1 cellular context compared by ENCODE assay signal in genomic region chr2:111618953-111619902, GRCh38.
TF ChIP-seq lines count a peak whose summit lies in the region.

No MANE protein-coding gene starts in this region.

TF ChIP-seq in K562, 482 proteins besides CTCF, POLR2A, EP300 and RAD21 (continued from another document):
- TF ChIP-seq, protein P1, sequence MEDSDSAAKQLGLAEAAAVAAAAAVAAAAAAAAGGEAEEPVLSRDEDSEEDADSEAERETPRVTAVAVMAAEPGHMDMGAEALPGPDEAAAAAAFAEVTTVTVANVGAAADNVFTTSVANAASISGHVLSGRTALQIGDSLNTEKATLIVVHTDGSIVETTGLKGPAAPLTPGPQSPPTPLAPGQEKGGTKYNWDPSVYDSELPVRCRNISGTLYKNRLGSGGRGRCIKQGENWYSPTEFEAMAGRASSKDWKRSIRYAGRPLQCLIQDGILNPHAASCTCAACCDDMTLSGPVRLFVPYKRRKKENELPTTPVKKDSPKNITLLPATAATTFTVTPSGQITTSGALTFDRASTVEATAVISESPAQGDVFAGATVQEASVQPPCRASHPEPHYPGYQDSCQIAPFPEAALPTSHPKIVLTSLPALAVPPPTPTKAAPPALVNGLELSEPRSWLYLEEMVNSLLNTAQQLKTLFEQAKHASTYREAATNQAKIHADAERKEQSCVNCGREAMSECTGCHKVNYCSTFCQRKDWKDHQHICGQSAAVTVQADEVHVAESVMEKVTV (CRISPR knock-in tag; IDR thresholded peaks at IDR 0.05), result peak; percentile 92
- TF ChIP-seq, protein P2, sequence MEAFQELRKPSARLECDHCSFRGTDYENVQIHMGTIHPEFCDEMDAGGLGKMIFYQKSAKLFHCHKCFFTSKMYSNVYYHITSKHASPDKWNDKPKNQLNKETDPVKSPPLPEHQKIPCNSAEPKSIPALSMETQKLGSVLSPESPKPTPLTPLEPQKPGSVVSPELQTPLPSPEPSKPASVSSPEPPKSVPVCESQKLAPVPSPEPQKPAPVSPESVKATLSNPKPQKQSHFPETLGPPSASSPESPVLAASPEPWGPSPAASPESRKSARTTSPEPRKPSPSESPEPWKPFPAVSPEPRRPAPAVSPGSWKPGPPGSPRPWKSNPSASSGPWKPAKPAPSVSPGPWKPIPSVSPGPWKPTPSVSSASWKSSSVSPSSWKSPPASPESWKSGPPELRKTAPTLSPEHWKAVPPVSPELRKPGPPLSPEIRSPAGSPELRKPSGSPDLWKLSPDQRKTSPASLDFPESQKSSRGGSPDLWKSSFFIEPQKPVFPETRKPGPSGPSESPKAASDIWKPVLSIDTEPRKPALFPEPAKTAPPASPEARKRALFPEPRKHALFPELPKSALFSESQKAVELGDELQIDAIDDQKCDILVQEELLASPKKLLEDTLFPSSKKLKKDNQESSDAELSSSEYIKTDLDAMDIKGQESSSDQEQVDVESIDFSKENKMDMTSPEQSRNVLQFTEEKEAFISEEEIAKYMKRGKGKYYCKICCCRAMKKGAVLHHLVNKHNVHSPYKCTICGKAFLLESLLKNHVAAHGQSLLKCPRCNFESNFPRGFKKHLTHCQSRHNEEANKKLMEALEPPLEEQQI (IDR thresholded peaks at IDR 0.05), result peak; percentile 45; the same call in 1 of the 2 replicates
- TF ChIP-seq, protein P3, sequence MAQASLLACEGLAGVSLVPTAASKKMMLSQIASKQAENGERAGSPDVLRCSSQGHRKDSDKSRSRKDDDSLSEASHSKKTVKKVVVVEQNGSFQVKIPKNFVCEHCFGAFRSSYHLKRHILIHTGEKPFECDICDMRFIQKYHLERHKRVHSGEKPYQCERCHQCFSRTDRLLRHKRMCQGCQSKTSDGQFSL (CRISPR knock-in tag; IDR thresholded peaks at IDR 0.05), result no peak
- TF ChIP-seq, protein P3 (tag; IDR thresholded peaks at IDR 0.05), result peak in 1 of 2 experiments; percentile 28; a peak in 1 of 4 replicates
- TF ChIP-seq NEUROD1 (IDR thresholded peaks at IDR 0.05; ENCODE audit: borderline replicate concordance, low read depth, low read length, partially characterized antibody), result peak; percentile 21
- TF ChIP-seq VEZF1 (CRISPR knock-in tag; IDR thresholded peaks at IDR 0.05), result no peak
- peak; percentile 37; the same call in 1 of the 2 replicates for TF ChIP-seq ZNF384 (IDR thresholded peaks at IDR 0.05; ENCODE audit: low read depth, low read length)
- no peak for TF ChIP-seq ZBTB5 (IDR thresholded peaks at IDR 0.05)
